ENCODE assay signal across 8 cellular contexts in the genomic region with DNA sequence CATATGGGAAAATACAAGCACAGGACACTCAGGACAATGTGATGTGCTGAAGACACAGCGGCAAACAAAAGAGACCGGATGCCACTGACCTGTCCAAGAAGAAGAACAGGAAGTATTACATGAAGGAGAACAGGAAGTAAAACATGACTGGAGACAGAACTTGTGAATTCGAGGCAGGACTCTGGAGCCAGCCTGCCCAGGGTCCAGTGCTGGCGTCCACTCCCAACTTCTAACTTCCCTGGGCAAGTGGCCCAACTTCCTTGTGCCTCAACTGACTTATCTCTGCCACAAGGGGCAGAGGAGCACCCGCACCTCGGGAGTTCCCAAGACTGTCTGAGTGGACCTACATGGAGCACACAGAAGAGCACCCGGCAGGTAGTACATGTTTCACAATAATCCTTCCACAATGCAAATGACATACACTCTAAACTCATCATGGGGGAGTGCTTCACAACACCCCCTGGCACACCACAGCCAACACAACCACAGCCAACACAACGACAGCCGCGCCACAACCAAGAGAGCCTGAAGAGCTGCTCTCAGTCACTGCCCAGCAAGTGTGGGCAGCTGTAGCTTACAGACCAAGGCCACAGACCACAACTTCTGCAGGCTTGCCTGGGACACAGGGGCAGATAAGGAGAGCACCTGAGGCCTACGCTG. TPM values are rescaled to one million over a fixed set of nuclear protein-coding genes. Genes with fewer than 3 reads are reported as not detected.
DNase-seq lines count a peak whose midpoint lies in the region; ATAC-seq, FAIRE-seq and TF ChIP-seq lines count a peak whose summit lies in the region.

No MANE protein-coding gene starts in this region.

- ATAC-seq in GM12878 (peak; percentile 38), lung (ENCODE audit: insufficient read depth, low FRiP score) (peak; percentile 27), GM21360 (IDR thresholded peaks at IDR 0.05; ENCODE audit: unreplicated experiment) (no peak)

- CTCF ChIA-PET in GM12878 (lab: Yijun Ruan, JAX), result interaction anchor here (1.3 kb wide), 1 partner anchor 30 kb away, joined by 3 read pairs; no protein-coding TSS in a partner anchor

- peak overlapping the region; percentile 17 for H3K27ac ChIP-seq in HUES48 (ENCODE audit: low read depth, low read length)
- H3K27ac ChIP-seq in GM12878 (ENCODE audit: control insufficient read depth, insufficient read depth), result no peak overlapping the region
- H3K27ac ChIP-seq in lung (ENCODE audit: low read depth in 1 of 2, low read length in 1 of 2), result peak overlapping the region in 1 of 2 donors; percentile 83

- in situ Hi-C loops in GM12878 (cut with MboI), result no loop called here

- FAIRE-seq in GM12878 (lab: Jason Lieb, UNC), result no peak

- no peaks in the 10 kb centered on the region for H3K27me3 ChIP-seq in HUES48 (ENCODE audit: control insufficient read depth, insufficient read depth, low read length)
- no peaks in the 10 kb centered on the region for H3K27me3 ChIP-seq in GM12878 (replicated peaks in 1 of 2; ENCODE audit: control insufficient read depth in 2 of 2, insufficient read depth in 2 of 2, low read length in 1 of 2)
- no peaks in the 10 kb centered on the region for H3K27me3 ChIP-seq in lung (ENCODE audit: control insufficient read depth, insufficient read depth)

- RAD21 ChIA-PET in GM12878 (lab: Charles Lee; ENCODE audit: unreplicated experiment), result interaction anchor here (1.5 kb wide), 1 partner anchor 23 kb away, joined by 4 read pairs; no protein-coding TSS in a partner anchor

- H3K9ac ChIP-seq in HUES48 (ENCODE audit: low read depth, low read length), result no peak overlapping the region
- H3K9ac ChIP-seq in GM12878 (ENCODE audit: control insufficient read depth, insufficient read depth, low read length), result no peak overlapping the region

- TF ChIP-seq POLR2A in GM12878 (IDR thresholded peaks at IDR 0.05; ENCODE audit: low read depth, low read length), result no peak

- peak; percentile 38 for DNase-seq in AG20443 (ENCODE audit: low spot score)
- no peak for DNase-seq in GM12878 (ENCODE audit: low read depth, low spot score)
- no peak for DNase-seq in lung (ENCODE audit: low spot score)
- DNase-seq in NCI-H128 (lab: John Stamatoyannopoulos, UW; ENCODE audit: unreplicated experiment), result no peak
- no peak for DNase-seq in DMS53 treated with DMSO at 0.1 percent for 48 hours (lab: John Stamatoyannopoulos, UW; ENCODE audit: unreplicated experiment)
- no peak for DNase-seq in NCI-H2171 (lab: John Stamatoyannopoulos, UW)

- no TSS peak for BruUV-seq in GM12878 (replicated peaks; lab: Mats Ljungman, UMichigan)

- TF ChIP-seq CTCF in GM12878 (IDR thresholded peaks at IDR 0.05 in 2 of 3, conservative IDR thresholded peaks at IDR 0.05 in 1 of 3; ENCODE audit: control insufficient read depth in 2 of 3, extremely low read depth in 1 of 3, insufficient read depth in 1 of 3, low read depth in 3 of 3, low read length in 3 of 3), result no peak
- no peak for TF ChIP-seq CTCF in lung (IDR thresholded peaks at IDR 0.05; ENCODE audit: control extremely low read depth, extremely low read depth)

- H3K4me2 ChIP-seq in GM12878 (ENCODE audit: control insufficient read depth, insufficient read depth), result no peak overlapping the region

- H3K79me2 ChIP-seq in GM12878 (ENCODE audit: control insufficient read depth, insufficient read depth, low read length), result peaks cover 86% of the 10 kb centered on the region

- H4K20me1 ChIP-seq in GM12878 (ENCODE audit: control insufficient read depth, insufficient read depth), result peaks cover 23% of the 10 kb centered on the region

- peaks cover 10% of the 10 kb centered on the region; the same call in 1 of the 2 replicates for H3K4me1 ChIP-seq in HUES48 (ENCODE audit: control insufficient read depth, insufficient read depth, low read length)
- peaks cover 56% of the 10 kb centered on the region for H3K4me1 ChIP-seq in GM12878 (ENCODE audit: control insufficient read depth, insufficient read depth, low read length)
- peaks cover 18 to 36% of the 10 kb centered on the region in 2 donors for H3K4me1 ChIP-seq in lung (ENCODE audit: control insufficient read depth in 2 of 2, insufficient read depth in 2 of 2, low read length in 2 of 2)

- intact Hi-C loops in GM12878 (cut with micrococcal nuclease; ENCODE audit: unreplicated experiment), result no loop called here

- H2AFZ ChIP-seq in GM12878 (ENCODE audit: control insufficient read depth, low read depth, low read length), result no peak overlapping the region

- TF ChIP-seq EP300 in GM12878 (IDR thresholded peaks at IDR 0.05; ENCODE audit: borderline replicate concordance in 1 of 2, control insufficient read depth in 1 of 2, low read depth in 2 of 2, low read length in 2 of 2), result no peak

- H3K4me3 ChIP-seq in HUES48 (ENCODE audit: low read depth, low read length) (no peak overlapping the region), GM12878 (no peak overlapping the region), lung (no peak overlapping the region)

- no peak for TF ChIP-seq RAD21 in GM12878 (IDR thresholded peaks at IDR 0.05; ENCODE audit: insufficient read depth, low read depth, low read length)

- 70% methylated on average over 11 of the region's 11 CpGs for WGBS in GM12878 (ENCODE audit: insufficient coverage, insufficient replicate concordance, low lambda C conversion rate, missing lambda C conversion rate)
- 25 to 38% methylated on average over 11 of the region's 11 CpGs for WGBS in lung, 2 donors

- H3K36me3 ChIP-seq in HUES48 (ENCODE audit: control insufficient read depth, insufficient read depth, low read length) (no peaks in the 10 kb centered on the region), GM12878 (ENCODE audit: control insufficient read depth in 2 of 2, insufficient read depth in 2 of 2, low read length in 1 of 2) (peaks cover 0 to 2% of the 10 kb centered on the region in 2 experiments; a peak in 1 of 4 replicates), lung (ENCODE audit: control insufficient read depth in 2 of 2, insufficient read depth in 2 of 2, low read length in 2 of 2) (peaks cover 0 to 2% of the 10 kb centered on the region in 2 donors)

- H3K9me3 ChIP-seq in HUES48 (ENCODE audit: control insufficient read depth, insufficient read depth, low read length) (no peaks in the 10 kb centered on the region), GM12878 (replicated peaks; ENCODE audit: control insufficient read depth, insufficient read depth, low read length) (no peaks in the 10 kb centered on the region; the same call in 2 of the 3 replicates), lung (ENCODE audit: control insufficient read depth in 2 of 2, insufficient read depth in 1 of 2, low read length in 1 of 2) (no peaks in the 10 kb centered on the region)

- POLR2A ChIA-PET in GM12878 (lab: Charles Lee), result no interaction called here

- SMC1A ChIA-PET in GM12878 (lab: Charles Lee; ENCODE audit: uncharacterized antibody, unreplicated experiment), result interaction anchor here (1.4 kb wide), 1 partner anchor 30 kb away, joined by 3 read pairs; no protein-coding TSS in a partner anchor

TF ChIP-seq in GM12878, 131 proteins besides CTCF, POLR2A, EP300 and RAD21:
- TF ChIP-seq POU2F2 (IDR thresholded peaks at IDR 0.05; ENCODE audit: borderline replicate concordance, low read depth, low read length), result no peak
- peak; percentile 29; the same call in 1 of the 2 replicates for TF ChIP-seq RUNX3 (IDR thresholded peaks at IDR 0.05; ENCODE audit: low read length)

RNA-seq across cellular contexts. Expression of a gene that starts 36.6 kb away (rescaled TPM):
- 326 and 358 TPM in 2 replicates for total RNA-seq in GM12878 (2013; cell fraction: nucleolus; rRNA removed)
- 30.3 and 34.7 TPM in 2 replicates for total RNA-seq in GM12878 (2014; rRNA removed)
- 26.2 and 26.3 TPM in 2 replicates for total RNA-seq in GM12878 (2014; rRNA removed; fragmentation: Illumina TruSeq; extraction: Trizol)
- 103 and 106 TPM in 2 replicates for total RNA-seq in GM12878 (2021)
- 26.1 TPM for polyA plus RNA-seq in GM12878 (2011; ENCODE audit: low read depth)
- polyA plus RNA-seq in GM12878 (2011; rRNA removed), result 25.8 and 28.4 TPM in 2 replicates
- polyA plus RNA-seq in GM12878 (2011; cell fraction: cytosol; rRNA removed), result 30.6 and 37.2 TPM in 2 replicates
- polyA plus RNA-seq in GM12878 (2011; cell fraction: nucleus; rRNA removed), result 127 and 191 TPM in 2 replicates
- polyA plus RNA-seq in GM12878 (2012), result 64.4 and 70.9 TPM in 2 replicates
- 23.9 and 35.9 TPM in 2 replicates for polyA plus RNA-seq in GM12878 (2014; fragmentation: Illumina TruSeq; extraction: Trizol)
- 1 to 10 TPM; 5.1 to 8.7 TPM for polyA plus RNA-seq in GM12878 (2014; fragmentation: Nextera tagmentation; extraction: Ambion mirVana)
- polyA plus RNA-seq in GM12878 (2014; rRNA removed), result 80.1 and 85.5 TPM in 2 replicates
- polyA plus RNA-seq in GM12878 (2016; fragmentation: Nextera tagmentation; extraction: Ambion mirVana), result 10 to 100 TPM; 18.2 to 18.6 TPM
- polyA minus RNA-seq in GM12878 (2011; rRNA and poly(A)+ RNA removed), result 24.9 and 46.7 TPM in 2 replicates
- polyA minus RNA-seq in GM12878 (2011; cell fraction: cytosol; rRNA and poly(A)+ RNA removed), result 22.9 and 24.1 TPM in 2 replicates
- 31.7 and 60.0 TPM in 2 replicates for polyA minus RNA-seq in GM12878 (2011; cell fraction: nucleus; rRNA and poly(A)+ RNA removed)
- 100 to 1,000 TPM; 111 to 162 TPM for total RNA-seq in lung
- 10 to 100 TPM; 58.5 to 67.8 TPM for polyA plus RNA-seq in lung

RNA-seq across cellular contexts. Expression of a gene that starts 54.4 kb away (rescaled TPM):
- total RNA-seq in GM12878 (2013; cell fraction: nucleolus; rRNA removed), result 353 and 388 TPM in 2 replicates
- 75.9 and 80.1 TPM in 2 replicates for total RNA-seq in GM12878 (2014; rRNA removed)
- total RNA-seq in GM12878 (2014; rRNA removed; fragmentation: Illumina TruSeq; extraction: Trizol), result 36.9 and 40.0 TPM in 2 replicates
- total RNA-seq in GM12878 (2021), result 60.5 and 74.5 TPM in 2 replicates
- polyA plus RNA-seq in GM12878 (2011; ENCODE audit: low read depth), result 35.8 TPM
- 24.5 and 31.9 TPM in 2 replicates for polyA plus RNA-seq in GM12878 (2011; rRNA removed)
- 27.0 and 33.4 TPM in 2 replicates for polyA plus RNA-seq in GM12878 (2011; cell fraction: cytosol; rRNA removed)
- 194 and 227 TPM in 2 replicates for polyA plus RNA-seq in GM12878 (2011; cell fraction: nucleus; rRNA removed)
- 64.1 and 75.1 TPM in 2 replicates for polyA plus RNA-seq in GM12878 (2012)
- 23.1 and 36.7 TPM in 2 replicates for polyA plus RNA-seq in GM12878 (2014; fragmentation: Illumina TruSeq; extraction: Trizol)
- polyA plus RNA-seq in GM12878 (2014; fragmentation: Nextera tagmentation; extraction: Ambion mirVana), result 1 to 10 TPM; 5.9 to 9.8 TPM
- polyA plus RNA-seq in GM12878 (2014; rRNA removed), result 75.4 and 93.5 TPM in 2 replicates
- 10 to 100 TPM; 65.0 to 68.7 TPM for polyA plus RNA-seq in GM12878 (2016; fragmentation: Nextera tagmentation; extraction: Ambion mirVana)
- polyA minus RNA-seq in GM12878 (2011; rRNA and poly(A)+ RNA removed), result 29.0 and 43.9 TPM in 2 replicates
- polyA minus RNA-seq in GM12878 (2011; cell fraction: cytosol; rRNA and poly(A)+ RNA removed), result 15.8 and 17.2 TPM in 2 replicates
- polyA minus RNA-seq in GM12878 (2011; cell fraction: nucleus; rRNA and poly(A)+ RNA removed), result 44.0 and 73.8 TPM in 2 replicates
- total RNA-seq in lung, result 100 to 1,000 TPM; 101 to 114 TPM
- 10 to 100 TPM; 59.0 to 89.4 TPM for polyA plus RNA-seq in lung
